ENCODE assay signal across 1 cellular context in the genomic region with DNA sequence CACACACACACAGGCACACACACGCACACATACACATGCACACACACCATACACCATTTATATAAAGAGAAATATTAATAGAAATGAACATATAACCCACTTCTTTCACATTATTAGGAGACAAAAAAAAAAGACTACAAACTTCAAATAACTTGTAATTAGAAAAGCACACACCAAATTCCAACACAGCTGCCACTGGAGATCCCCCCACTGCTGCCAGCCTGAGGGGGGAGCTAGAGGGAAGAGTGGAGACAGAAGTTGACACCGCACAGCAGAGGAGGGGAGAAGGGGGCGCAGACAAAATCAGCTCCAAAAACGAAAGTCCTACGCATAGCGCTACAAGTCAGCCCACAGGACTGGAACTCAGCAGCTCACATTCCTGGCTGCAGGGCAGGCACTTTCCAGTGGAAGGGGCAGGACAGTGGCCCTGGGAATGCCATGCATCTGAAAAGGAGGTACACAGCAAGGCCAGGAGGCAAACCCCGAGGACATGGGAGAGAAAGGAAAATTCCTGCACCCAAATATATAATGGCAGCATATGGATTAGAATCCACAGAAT.
TF ChIP-seq lines count a peak whose summit lies in the region.

No MANE protein-coding gene starts in this region.

TF ChIP-seq in WTC11, 78 proteins besides CTCF, POLR2A, EP300 and RAD21 (continued from another document):
- TF ChIP-seq IRF1 (CRISPR knock-in tag; IDR thresholded peaks at IDR 0.05) (no peak), TCF7 (CRISPR knock-in tag; IDR thresholded peaks at IDR 0.05; ENCODE audit: low read depth) (no peak), ZMAT4 (CRISPR knock-in tag; IDR thresholded peaks at IDR 0.05) (no peak)
